In the genomic region with DNA sequence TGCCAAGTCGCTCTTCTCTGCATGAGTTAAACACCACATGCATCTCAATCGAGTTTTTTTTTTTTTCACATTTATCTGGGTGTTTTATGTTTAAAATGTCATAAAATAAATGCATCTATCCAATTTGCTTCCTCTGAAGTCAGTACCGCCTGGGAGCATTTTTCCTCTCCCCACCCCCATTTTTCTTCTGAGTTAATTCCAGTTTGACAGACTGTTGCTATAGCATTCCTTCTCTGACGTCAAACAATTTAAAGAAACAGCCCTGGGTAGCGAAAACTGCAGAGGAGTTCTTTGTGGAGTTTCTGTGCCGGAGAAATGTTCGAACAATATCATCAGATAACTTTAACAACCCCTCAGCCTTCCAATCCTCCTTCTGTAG, we compare ENCODE assay signal across 9 cellular contexts. TPM values are rescaled to one million over a fixed set of nuclear protein-coding genes. Genes with fewer than 3 reads are reported as not detected.
DNase-seq lines count a peak whose midpoint lies in the region; ATAC-seq lines count a peak whose summit lies in the region.
"Had no signal": no experiment of that assay in that cellular context is flagged by ENCODE, and none has a peak within 500 bp of the region (broad histone marks: within the 10 kb centered on the region; RNA-seq: fewer than 3 reads in every experiment).

No MANE protein-coding gene starts in this region.

- H3K9me3 Mint-ChIP-seq in naive B cell = no peaks in the 10 kb centered on the region

- no peaks in the 10 kb centered on the region for H3K27me3 Mint-ChIP-seq in naive B cell

- H3K27ac Mint-ChIP-seq in naive B cell = peak overlapping the region; percentile 88 to 97 (median 95)

- DNase-seq in AG20443 (ENCODE audit: low spot score) (peak; percentile 40), KBM-7 (peak; percentile 49), cerebellar cortex (ENCODE audit: low spot score) (peak; percentile 36), naive B cell (no peak), T-helper 9 cell (no peak)
- no peak for DNase-seq in central memory CD4-positive, alpha-beta T cell

- H3K4me1 Mint-ChIP-seq in naive B cell = peaks cover 34 to 42% (median 38%) of the 10 kb centered on the region in 3 donors

- no peak for ATAC-seq in naive B cell (ENCODE audit: low read depth in 2 of 2)
- no peak for ATAC-seq in GM18873 (IDR thresholded peaks at IDR 0.05; ENCODE audit: low FRiP score, unreplicated experiment)
- ATAC-seq in GM18511 (IDR thresholded peaks at IDR 0.05; ENCODE audit: unreplicated experiment) = no peak
- ATAC-seq: HCT116 had no signal

- H3K4me3 Mint-ChIP-seq in naive B cell = peak overlapping the region; percentile 84 to 97 (median 94)

- peaks cover 0 to 5% of the 10 kb centered on the region in 2 donors for H3K36me3 Mint-ChIP-seq in naive B cell

- in situ Hi-C loops in KBM-7 (cut with MboI; ENCODE audit: low pct_unique_long_range_greater_than_20kb, low sequenced_read_pairs) = no loop called here

RNA-seq across cellular contexts. Expression of gene GNB4, which starts 0.9 kb away (rescaled TPM):
- 10 to 100 TPM; 12.9 to 53.9 (median 44.7) TPM for polyA plus RNA-seq in naive B cell (ENCODE audit: low read depth in 6 of 6)

Comparison
In these comparisons a context has a peak if more than half of its experiments do, and no peak if none do; other contexts are left out.
1. DNase-seq: peak in AG20443 (single experiment), KBM-7 (single experiment) and cerebellar cortex (single experiment); none in naive B cell (single experiment), T-helper 9 cell (single experiment) and central memory CD4-positive, alpha-beta T cell (single experiment).